In genomic region chr17:40848583-40849235, GRCh38 we compare ENCODE assay signal across 2 cellular contexts.
TF ChIP-seq lines count a peak whose summit lies in the region.

No MANE protein-coding gene starts in this region.

TF ChIP-seq in HEK293, 187 proteins besides CTCF, POLR2A, EP300 and RAD21:
- peak; percentile 64 for TF ChIP-seq SP7 (tag by site-specific recombination; IDR thresholded peaks at IDR 0.05)
- no peak for TF ChIP-seq ZNF510 (tag by site-specific recombination; IDR thresholded peaks at IDR 0.05; ENCODE audit: insufficient replicate concordance)

TF ChIP-seq in K562, 482 proteins besides CTCF, POLR2A, EP300 and RAD21:
- peak; percentile 32; the same call in 1 of the 2 replicates for TF ChIP-seq CEBPB (tag; IDR thresholded peaks at IDR 0.05)
- no peak for TF ChIP-seq ZBTB40 (IDR thresholded peaks at IDR 0.05)
- no peak for TF ChIP-seq ZBTB40 (CRISPR knock-in tag; IDR thresholded peaks at IDR 0.05)
- peak; percentile 93 for TF ChIP-seq HNRNPK (IDR thresholded peaks at IDR 0.05; ENCODE audit: low read depth, low read length, poor library complexity, severe bottlenecking)
